Comparison of ENCODE assay signal across 14 cellular contexts in genomic region chr1:11499825-11500331, GRCh38. TPM values are rescaled to one million over a fixed set of nuclear protein-coding genes. Genes with fewer than 3 reads are reported as not detected.
DNase-seq lines count a peak whose midpoint lies in the region; ATAC-seq lines count a peak whose summit lies in the region.
"Had no signal": no experiment of that assay in that cellular context is flagged by ENCODE, and none has a peak within 500 bp of the region (broad histone marks: within the 10 kb centered on the region; RNA-seq: fewer than 3 reads in every experiment).

No MANE protein-coding gene starts in this region.

- ATAC-seq in GM21723 (IDR thresholded peaks at IDR 0.05; ENCODE audit: unreplicated experiment), result no peak
- ATAC-seq in GM19463 (IDR thresholded peaks at IDR 0.05; ENCODE audit: unreplicated experiment), result no peak
- ATAC-seq: CD8-positive, alpha-beta T cell had no signal

- DNase-seq in Ammon's horn (ENCODE audit: low spot score), result peak; percentile 74
- peak; percentile 75 for DNase-seq in NCI-H1092 treated with DMSO at 0.1 percent for 48 hours (lab: John Stamatoyannopoulos, UW)
- peak in 44 of 58 donors; percentile 16 to 80 (median 44) for DNase-seq in anterior cingulate cortex (lab: John Stamatoyannopoulos, UW)
- DNase-seq in mesenteric fat pad (ENCODE audit: low spot score), result peak; percentile 82
- no peak for DNase-seq in NK-92 (lab: John Stamatoyannopoulos, UW; ENCODE audit: unreplicated experiment)
- no peak for DNase-seq in ecto neural progenitor cell (ENCODE audit: low spot score)
- DNase-seq: activated CD4-positive, alpha-beta memory T cell treated with anti-CD3 and anti-CD28 coated beads for 36 hours; CD8-positive, alpha-beta T cell; Kasumi-1; NCI-H2081 treated with DMSO at 0.1 percent for 48 hours; OCI-M1; thyroid gland had no signal

RNA-seq across cellular contexts. Expression of gene DISP3, which starts 20.9 kb away (rescaled TPM):
- total RNA-seq in mesenteric fat pad, result not detected
- total RNA-seq: thyroid gland had no signal

Comparison
In these comparisons a context has a peak if more than half of its experiments do, and no peak if none do; other contexts are left out.
1. DNase-seq: peak in Ammon's horn (single experiment), NCI-H1092 treated with DMSO at 0.1 percent for 48 hours (single experiment), anterior cingulate cortex (44 of 58) and mesenteric fat pad (single experiment); none in NK-92 (single experiment) and ecto neural progenitor cell (single experiment).